In the genomic region with DNA sequence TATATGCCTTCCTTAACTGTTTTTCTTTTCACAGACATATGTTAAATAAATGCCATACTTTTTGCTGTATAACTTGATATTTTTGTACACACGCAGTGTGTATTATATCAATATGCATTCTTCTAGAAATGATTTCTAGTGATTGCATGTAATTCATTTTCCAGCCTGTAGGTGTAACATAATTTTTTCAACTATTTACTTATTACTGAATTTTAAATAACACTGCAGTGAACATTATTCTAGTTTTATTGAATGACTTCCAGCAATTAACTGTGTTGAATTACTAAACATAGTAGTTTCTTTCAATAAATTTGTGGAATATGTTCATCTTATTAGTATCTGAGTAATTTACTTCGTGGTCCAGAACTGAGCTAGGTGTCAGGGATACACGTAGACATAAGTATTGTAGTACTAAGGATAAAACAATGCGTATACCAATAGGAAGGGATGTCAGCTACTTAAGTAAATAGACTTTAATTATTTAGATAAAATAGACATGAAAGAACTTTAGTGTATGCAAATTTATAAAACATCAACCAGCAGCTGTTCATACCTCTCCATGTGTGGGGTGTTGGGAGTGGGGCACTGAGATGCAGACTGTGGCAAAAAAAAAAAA, we compare ENCODE assay signal across 16 cellular contexts. TPM values are rescaled to one million over a fixed set of nuclear protein-coding genes. Genes with fewer than 3 reads are reported as not detected.
DNase-seq lines count a peak whose midpoint lies in the region; ATAC-seq, FAIRE-seq and TF ChIP-seq lines count a peak whose summit lies in the region.
"Had no signal": no experiment of that assay in that cellular context is flagged by ENCODE, and none has a peak within 500 bp of the region (broad histone marks: within the 10 kb centered on the region; RNA-seq: fewer than 3 reads in every experiment).

No MANE protein-coding gene starts in this region.

- peak; percentile 29 for TF ChIP-seq CTCF in CD4-positive, alpha-beta T cell (IDR thresholded peaks at IDR 0.05)
- peak; percentile 36; the same call in 1 of the 2 replicates for TF ChIP-seq CTCF in LNCAP (IDR thresholded peaks at IDR 0.05)
- peak; percentile 33 for TF ChIP-seq CTCF in colonic mucosa (IDR thresholded peaks at IDR 0.05)
- TF ChIP-seq CTCF in pancreas (IDR thresholded peaks at IDR 0.05): peak in 3 of 4 donors; percentile 9 to 28 (median 17)

- H3K4me1 ChIP-seq in colonic mucosa (no peaks in the 10 kb centered on the region), pancreas (peaks cover 8 to 21% (median 17%) of the 10 kb centered on the region in 3 donors)

- no peaks in the 10 kb centered on the region for H3K9me3 ChIP-seq in CD4-positive, alpha-beta T cell (ENCODE audit: control insufficient read depth, low read length)
- no peaks in the 10 kb centered on the region for H3K9me3 ChIP-seq in colonic mucosa
- H3K9me3 ChIP-seq in pancreas: no peaks in the 10 kb centered on the region
- H3K9me3 ChIP-seq: mucosa of descending colon had no signal

- H3K9me3 Mint-ChIP-seq in CD4-positive, alpha-beta T cell: no peaks in the 10 kb centered on the region
- H3K9me3 Mint-ChIP-seq: central memory CD8-positive, alpha-beta T cell had no signal

- H3K27me3 Mint-ChIP-seq in CD4-positive, alpha-beta T cell: peaks cover 4% of the 10 kb centered on the region

- no peak overlapping the region for H3K4me3 ChIP-seq in colonic mucosa
- no peak overlapping the region for H3K4me3 ChIP-seq in pancreas
- H3K4me3 ChIP-seq: K562, mucosa of descending colon had no signal

- no peak overlapping the region for H3K9ac ChIP-seq in colonic mucosa (ENCODE audit: low read depth in 2 of 2, low read length in 2 of 2)

- POLR2A ChIA-PET in CD4-positive, alpha-beta T cell (lab: Charles Lee): no interaction called here

- no peaks in the 10 kb centered on the region for H3K27me3 ChIP-seq in CD4-positive, alpha-beta T cell (ENCODE audit: control insufficient read depth, insufficient read depth, low read length)
- no peaks in the 10 kb centered on the region for H3K27me3 ChIP-seq in colonic mucosa
- H3K27me3 ChIP-seq in pancreas: no peaks in the 10 kb centered on the region

- 94 to 97% methylated on average over 4 of the region's 4 CpGs for WGBS in pancreas, 2 donors

- no peak for DNase-seq in CD4-positive, alpha-beta T cell
- no peak for DNase-seq in colonic mucosa
- no peak for DNase-seq in pancreas
- DNase-seq in OCI-M2 (lab: John Stamatoyannopoulos, UW; ENCODE audit: unreplicated experiment): no peak
- no peak for DNase-seq in HCEC 1CT
- no peak for DNase-seq in NCI-H187 (lab: John Stamatoyannopoulos, UW)
- DNase-seq: activated CD4-positive, alpha-beta T cell treated with anti-CD3 and anti-CD28 coated beads, Interleukin-2, amount 50 U/mL, for 4 hours; activated gamma-delta T cell treated with Interleukin-2 at 50 U/mL for 16 hours; DMS79; NCI-H2081 had no signal

- ATAC-seq in CD4-positive, alpha-beta T cell (ENCODE audit: poor library complexity): no peak
- no peak for ATAC-seq in pancreas
- ATAC-seq in HG02571 (IDR thresholded peaks at IDR 0.05; ENCODE audit: unreplicated experiment): no peak
- ATAC-seq: esophagus mucosa, K562 had no signal

- H3K27ac Mint-ChIP-seq in CD4-positive, alpha-beta T cell: no peak overlapping the region

- H3K27ac ChIP-seq in CD4-positive, alpha-beta T cell (ENCODE audit: low read depth, low read length): no peak overlapping the region
- no peak overlapping the region for H3K27ac ChIP-seq in colonic mucosa
- H3K27ac ChIP-seq in pancreas: no peak overlapping the region

- intact Hi-C loops in CD4-positive, alpha-beta T cell (cut with DNase I, micrococcal nuclease): no loop called here
- intact Hi-C loops in colonic mucosa (cut with DNase I): no loop called here
- intact Hi-C loops in pancreas (cut with DNase I): no loop called here

- no peak overlapping the region for H3K4me3 Mint-ChIP-seq in CD4-positive, alpha-beta T cell
- H3K4me3 Mint-ChIP-seq: central memory CD8-positive, alpha-beta T cell had no signal

- H3K36me3 Mint-ChIP-seq in CD4-positive, alpha-beta T cell (ENCODE audit: low read depth): no peaks in the 10 kb centered on the region

- CTCF ChIA-PET in CD4-positive, alpha-beta T cell (lab: Charles Lee): no interaction called here

- H3K4me1 Mint-ChIP-seq in CD4-positive, alpha-beta T cell (ENCODE audit: low read depth): peaks cover 4% of the 10 kb centered on the region
- H3K4me1 Mint-ChIP-seq: central memory CD8-positive, alpha-beta T cell had no signal

- no peak for FAIRE-seq in pancreas (lab: Jason Lieb, UNC)
- FAIRE-seq: K562 had no signal

- H3K36me3 ChIP-seq in colonic mucosa: no peaks in the 10 kb centered on the region
- no peaks in the 10 kb centered on the region for H3K36me3 ChIP-seq in pancreas

RNA-seq across cellular contexts. Expression of a gene that starts 28.0 kb away (rescaled TPM):
- total RNA-seq in CD4-positive, alpha-beta T cell: under 1 TPM; 0.41 to 0.47 TPM
- total RNA-seq in colonic mucosa (10 to 100 TPM; 28.3 to 32.7 TPM), pancreas (10 to 100 TPM in 4 of 6 donors, 1 to 10 TPM in 2; 9.0 to 17.6 (median 11.5) TPM)
- 10 to 100 TPM in 1 of 2 donors, 1 to 10 TPM in 1; 10.0 to 10.2 TPM for polyA plus RNA-seq in pancreas

Comparison
In these comparisons a context has a peak if more than half of its experiments do, and no peak if none do; other contexts are left out.
1. RNA of a gene that starts 28.0 kb away (total RNA-seq): 28.3 to 32.7 TPM in colonic mucosa and 9.0 to 17.6 TPM in pancreas; 0.41 to 0.47 TPM in CD4-positive, alpha-beta T cell; every median in the first group is over 4 times any median in the second.
2. Peak in every context shown above with its lines, with median percentiles within 50 percentile points of each other: CTCF ChIP-seq.